In genomic region chr4:26204249-26204825, GRCh38 we compare ENCODE assay signal across 16 cellular contexts.
A peak's percentile ranks its signal among the peaks of the same experiment; 100 is the strongest.
DNase-seq lines count a peak whose midpoint lies in the region; ATAC-seq and TF ChIP-seq lines count a peak whose summit lies in the region.
"Had no signal": no experiment of that assay in that cellular context is flagged by ENCODE, and none has a peak within 500 bp of the region (broad histone marks: within the 10 kb centered on the region; RNA-seq: fewer than 3 reads in every experiment).

No MANE protein-coding gene starts in this region.

- H3K27ac Mint-ChIP-seq in WTC11 = no peak overlapping the region
- H3K27ac Mint-ChIP-seq: neural progenitor cell had no signal

- no peak for TF ChIP-seq POLR2A in body of pancreas (IDR thresholded peaks at IDR 0.05)

- DNase-seq in GM10248 (ENCODE audit: extremely low spot score) = peak; percentile 27
- peak in 2 of 4 donors; percentile 11 to 15 for DNase-seq in body of pancreas
- DNase-seq in HuH-7.5 (ENCODE audit: low spot score) = no peak
- DNase-seq in NCI-H748 treated with DMSO at 0.1 percent for 48 hours (lab: John Stamatoyannopoulos, UW) = no peak
- DNase-seq in WTC11 (ENCODE audit: low spot score) = no peak
- no peak for DNase-seq in OCI-M1 (lab: John Stamatoyannopoulos, UW)
- DNase-seq: EL, MM.1S, PC-9, SW 1271 had no signal

- H3K4me1 Mint-ChIP-seq in WTC11 = peaks cover 23% of the 10 kb centered on the region
- H3K4me1 Mint-ChIP-seq: neural progenitor cell had no signal

- no peak overlapping the region for H3K4me3 Mint-ChIP-seq in WTC11
- H3K4me3 Mint-ChIP-seq: neural progenitor cell had no signal

- 0 out of 2 replicates have a peak, but pooled peaks cover 5% of the 10 kb centered on the region for H3K9me3 Mint-ChIP-seq in WTC11
- H3K9me3 Mint-ChIP-seq: neural progenitor cell had no signal

- no peaks in the 10 kb centered on the region for H3K79me2 ChIP-seq in OCI-LY3 (ENCODE audit: low read length)

- no peak overlapping the region for H3K4me3 ChIP-seq in BLaER1
- 0 out of 2 replicates have a peak overlapping the region, but pooled peaks have one; percentile 3 for H3K4me3 ChIP-seq in OCI-LY3 (ENCODE audit: low read length)
- no peak overlapping the region for H3K4me3 ChIP-seq in body of pancreas
- H3K4me3 ChIP-seq: ascending aorta, dorsolateral prefrontal cortex, lung, neural progenitor cell, PC-9 had no signal

- H3K4me2 ChIP-seq in BLaER1 (peak overlapping the region; percentile 50), OCI-LY3 (ENCODE audit: low read length) (peak overlapping the region; percentile 54)
- H3K4me2 ChIP-seq: neural progenitor cell, PC-9 had no signal

- 68 to 71% methylated on average over 8 of the region's 8 CpGs for WGBS in body of pancreas, 2 donors

- H3K27ac ChIP-seq in BLaER1 = no peak overlapping the region
- peak overlapping the region; percentile 24; the same call in 1 of the 2 replicates for H3K27ac ChIP-seq in OCI-LY3 (ENCODE audit: low read length)
- peak overlapping the region; percentile 3 to 19 (median 12) for H3K27ac ChIP-seq in body of pancreas
- H3K27ac ChIP-seq: neural progenitor cell, PC-9 had no signal

- H3K9ac ChIP-seq in BLaER1 (no peak overlapping the region), OCI-LY3 (ENCODE audit: low read length) (peak overlapping the region; percentile 30; the same call in 1 of the 2 replicates)
- H3K9ac ChIP-seq: neural progenitor cell had no signal

- no peaks in the 10 kb centered on the region for H3K36me3 Mint-ChIP-seq in WTC11
- H3K36me3 Mint-ChIP-seq: neural progenitor cell had no signal

- CTCF ChIA-PET in GM10248 (lab: Yijun Ruan, JAX) (interaction anchor here (1.0 to 2.3 kb wide), 5 partner anchors 10 to 145 kb away, joined by 3 to 13 read pairs (median 5); no protein-coding TSS in a partner anchor), WTC11 (lab: Charles Lee) (interaction anchor here (1.3 to 1.6 kb wide), 2 partner anchors 43 to 126 kb away, joined by 3 to 4 read pairs; no protein-coding TSS in a partner anchor)

- ATAC-seq in body of pancreas (no peak), WTC11 (no peak)

- H4K20me1 ChIP-seq in BLaER1 = no peaks in the 10 kb centered on the region
- no peaks in the 10 kb centered on the region for H4K20me1 ChIP-seq in OCI-LY3 (ENCODE audit: insufficient read depth, low read length)

- intact Hi-C loops in body of pancreas (cut with DNase I) = no loop called here

- no peaks in the 10 kb centered on the region for H3K36me3 ChIP-seq in BLaER1
- no peaks in the 10 kb centered on the region for H3K36me3 ChIP-seq in OCI-LY3 (replicated peaks; ENCODE audit: low read depth, low read length)
- H3K36me3 ChIP-seq in body of pancreas (replicated peaks in 1 of 2; ENCODE audit: insufficient read depth in 1 of 2, low read depth in 2 of 2) = no peaks in the 10 kb centered on the region
- H3K36me3 ChIP-seq: ascending aorta, neural progenitor cell had no signal

- TF ChIP-seq CTCF in GM10248 (IDR thresholded peaks at IDR 0.05; ENCODE audit: control extremely low read depth, extremely low read depth, low read depth, missing control alignments) = no peak
- TF ChIP-seq CTCF in OCI-LY3 (IDR thresholded peaks at IDR 0.05; ENCODE audit: low read depth, low read length) = no peak
- no peak for TF ChIP-seq CTCF in body of pancreas (IDR thresholded peaks at IDR 0.05)
- no peak for TF ChIP-seq CTCF in WTC11 (IDR thresholded peaks at IDR 0.05)

- H2AFZ ChIP-seq in OCI-LY3 (ENCODE audit: low read depth, low read length) = peak overlapping the region; percentile 78
- H2AFZ ChIP-seq: PC-9 had no signal

- H3K9me3 ChIP-seq in BLaER1 = no peaks in the 10 kb centered on the region
- no peaks in the 10 kb centered on the region for H3K9me3 ChIP-seq in OCI-LY3 (ENCODE audit: insufficient read depth, low read length)
- no peaks in the 10 kb centered on the region for H3K9me3 ChIP-seq in body of pancreas
- H3K9me3 ChIP-seq: ascending aorta had no signal

- H3K4me1 ChIP-seq in BLaER1 (peaks cover 14% of the 10 kb centered on the region), OCI-LY3 (ENCODE audit: low read length) (peaks cover 17% of the 10 kb centered on the region), body of pancreas (peaks cover 34% of the 10 kb centered on the region)
- H3K4me1 ChIP-seq: neural progenitor cell had no signal

- H3K27me3 ChIP-seq in BLaER1 (no peaks in the 10 kb centered on the region), OCI-LY3 (ENCODE audit: low read depth, low read length) (peaks cover 48% of the 10 kb centered on the region), body of pancreas (no peaks in the 10 kb centered on the region)
- H3K27me3 ChIP-seq: ascending aorta, neural progenitor cell had no signal

- POLR2A ChIA-PET in GM10248 (lab: Yijun Ruan, JAX) (no interaction called here), WTC11 (lab: Charles Lee) (no interaction called here)

- peaks cover 13% of the 10 kb centered on the region for H3K27me3 Mint-ChIP-seq in WTC11 (ENCODE audit: low read depth)

TF ChIP-seq in WTC11, 78 proteins besides CTCF, POLR2A, EP300 and RAD21:
- TF ChIP-seq OVOL2 (CRISPR knock-in tag; IDR thresholded peaks at IDR 0.05; ENCODE audit: borderline replicate concordance) (no peak), FOXP4 (CRISPR knock-in tag; IDR thresholded peaks at IDR 0.05) (no peak), MLX (CRISPR knock-in tag; IDR thresholded peaks at IDR 0.05) (no peak), E2F5 (CRISPR knock-in tag; IDR thresholded peaks at IDR 0.05) (no peak), NR2C2 (CRISPR knock-in tag; IDR thresholded peaks at IDR 0.05) (no peak), ZNF396 (CRISPR knock-in tag; IDR thresholded peaks at IDR 0.05; ENCODE audit: borderline replicate concordance) (no peak), MXD4 (CRISPR knock-in tag; IDR thresholded peaks at IDR 0.05; ENCODE audit: borderline replicate concordance) (no peak), MAX (CRISPR knock-in tag; IDR thresholded peaks at IDR 0.05) (no peak), ATF1 (CRISPR knock-in tag; IDR thresholded peaks at IDR 0.05) (no peak), IRF2 (CRISPR knock-in tag; IDR thresholded peaks at IDR 0.05; ENCODE audit: borderline replicate concordance, low read depth) (no peak), ZNF263 (CRISPR knock-in tag; IDR thresholded peaks at IDR 0.05; ENCODE audit: low read depth) (no peak)
